Comparison of ENCODE assay signal across 15 cellular contexts in the genomic region with DNA sequence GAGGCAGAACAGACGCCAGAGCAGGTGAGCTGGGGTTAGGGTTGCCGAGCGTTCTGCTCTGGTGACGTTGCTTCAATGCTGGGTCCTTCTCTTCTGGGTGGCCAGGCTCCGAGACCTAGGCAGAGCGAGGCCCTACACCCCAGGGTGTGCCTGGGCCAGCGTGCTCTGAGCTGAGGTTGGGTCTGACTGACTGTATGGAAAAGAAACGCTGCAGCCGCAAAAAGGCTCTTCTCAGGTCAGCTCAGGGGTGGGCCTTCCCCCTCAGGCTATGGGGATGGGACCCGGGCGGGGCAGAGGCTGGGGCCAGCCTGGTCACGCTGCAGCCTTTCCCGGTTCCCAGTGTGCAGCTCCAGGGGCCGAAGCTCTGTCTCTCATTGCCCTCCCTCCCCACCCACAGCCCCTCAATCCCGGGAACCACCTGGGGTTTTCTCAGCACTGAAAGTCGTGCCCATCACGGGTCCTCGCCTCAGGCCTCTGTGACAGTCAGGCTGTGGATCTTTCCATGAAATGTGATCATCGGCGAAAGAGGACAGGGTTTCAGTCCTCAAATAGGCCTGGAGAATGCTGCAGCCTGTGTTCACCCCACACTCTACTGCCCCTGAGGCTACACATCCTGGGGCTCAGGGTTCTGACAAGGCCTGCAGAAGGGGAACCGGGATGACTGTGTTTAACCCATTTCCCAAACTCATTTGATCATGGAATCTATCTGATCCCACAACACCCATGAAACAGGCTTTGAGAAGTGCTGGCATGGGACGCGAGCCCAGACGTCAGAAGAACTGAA. TPM values are rescaled to one million over a fixed set of nuclear protein-coding genes. Genes with fewer than 3 reads are reported as not detected.
"Had no signal": no experiment of that assay in that cellular context is flagged by ENCODE, and none has a peak within 500 bp of the region (broad histone marks: within the 10 kb centered on the region; RNA-seq: fewer than 3 reads in every experiment).

No MANE protein-coding gene starts in this region.

- H3K36me3 ChIP-seq: right lobe of liver, upper lobe of right lung had no signal

- H3K27me3 ChIP-seq: right lobe of liver, upper lobe of right lung had no signal

- H3K36me3 Mint-ChIP-seq: naive thymus-derived CD8-positive, alpha-beta T cell; WTC11 had no signal

- H3K9me3 Mint-ChIP-seq: activated CD4-positive, alpha-beta T cell treated with anti-CD3 and anti-CD28 coated beads, Interleukin-2, amount 10 ng/mL, durations not matched to agents 7 days and 5 days; activated naive CD4-positive, alpha-beta T cell treated with anti-CD3 and anti-CD28 coated beads for 36 hours; T-helper 1 cell treated with Interleukin-12 subunit alpha and Interleukin-12 subunit beta and Interleukin-4 antibody, amounts not matched to agents 30 μg/mL and 1 μg/mL, for 36 hours had no signal

- H3K27ac ChIP-seq: psoas muscle, right lobe of liver, upper lobe of right lung had no signal

- DNase-seq: activated CD4-positive, alpha-beta T cell treated with anti-CD3 and anti-CD28 coated beads, Interleukin-2, amount 10 ng/mL, durations not matched to agents 7 days and 5 days; activated naive CD4-positive, alpha-beta T cell treated with anti-CD3 and anti-CD28 coated beads for 36 hours; effector memory CD8-positive, alpha-beta T cell; erythroblast; hippocampal formation; nucleus accumbens; psoas muscle; stimulated activated CD4-positive, alpha-beta T cell treated with anti-CD3 and anti-CD28 coated beads, Interleukin-12 subunit alpha, Interleukin-12 subunit beta, amount 100 ng/mL, for 4 hours; stimulated activated naive CD4-positive, alpha-beta T cell; upper lobe of right lung had no signal

- H3K27ac Mint-ChIP-seq: activated CD4-positive, alpha-beta T cell treated with anti-CD3 and anti-CD28 coated beads, Interleukin-2, amount 10 ng/mL, durations not matched to agents 7 days and 5 days; activated naive CD4-positive, alpha-beta T cell treated with anti-CD3 and anti-CD28 coated beads for 36 hours; effector memory CD8-positive, alpha-beta T cell; naive thymus-derived CD8-positive, alpha-beta T cell; T-helper 1 cell treated with Interleukin-12 subunit alpha and Interleukin-12 subunit beta and Interleukin-4 antibody, amounts not matched to agents 30 μg/mL and 1 μg/mL, for 36 hours; WTC11 had no signal

- ATAC-seq: effector memory CD8-positive, alpha-beta T cell; mucosa of descending colon; naive thymus-derived CD8-positive, alpha-beta T cell; psoas muscle; upper lobe of right lung; WTC11 had no signal

- H3K9me3 ChIP-seq: mucosa of descending colon, psoas muscle, right lobe of liver, upper lobe of right lung had no signal

- H3K4me1 ChIP-seq: psoas muscle, right lobe of liver, upper lobe of right lung had no signal

- H3K4me3 ChIP-seq: mucosa of descending colon, psoas muscle, right lobe of liver, upper lobe of right lung had no signal

- H3K4me3 Mint-ChIP-seq: activated CD4-positive, alpha-beta T cell treated with anti-CD3 and anti-CD28 coated beads, Interleukin-2, amount 10 ng/mL, durations not matched to agents 7 days and 5 days; activated naive CD4-positive, alpha-beta T cell treated with anti-CD3 and anti-CD28 coated beads for 36 hours; effector memory CD8-positive, alpha-beta T cell; naive thymus-derived CD8-positive, alpha-beta T cell; T-helper 1 cell treated with Interleukin-12 subunit alpha and Interleukin-12 subunit beta and Interleukin-4 antibody, amounts not matched to agents 30 μg/mL and 1 μg/mL, for 36 hours; WTC11 had no signal

RNA-seq across cellular contexts. Expression of gene CYP26B1, which starts 19.4 kb away (rescaled TPM):
- total RNA-seq: activated CD4-positive, alpha-beta T cell treated with anti-CD3 and anti-CD28 coated beads, Interleukin-2, amount 10 ng/mL, durations not matched to agents 7 days and 5 days; activated naive CD4-positive, alpha-beta T cell treated with anti-CD3 and anti-CD28 coated beads for 36 hours; naive thymus-derived CD8-positive, alpha-beta T cell had no signal
